Comparison of ENCODE assay signal across 14 cellular contexts in the genomic region with DNA sequence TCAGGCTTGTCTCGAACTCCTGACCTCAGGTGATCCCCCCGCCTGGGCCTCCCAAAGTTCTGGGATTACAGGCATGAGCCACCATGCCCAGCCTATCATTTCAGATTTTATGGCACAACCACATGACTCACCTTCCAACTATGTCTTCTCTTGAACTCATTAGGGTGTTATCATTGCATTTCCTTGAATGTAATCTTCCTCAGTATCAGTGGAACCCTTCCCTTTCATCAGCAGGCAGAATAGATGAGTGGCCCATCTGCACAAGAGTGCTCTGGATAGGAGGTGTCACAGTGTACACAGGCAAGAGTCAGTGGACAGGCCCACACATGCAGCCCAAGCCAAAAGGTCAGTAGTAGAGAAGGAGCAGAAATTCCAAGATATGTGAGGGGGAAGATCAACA. TPM values are rescaled to one million over a fixed set of nuclear protein-coding genes. Genes with fewer than 3 reads are reported as not detected.
DNase-seq lines count a peak whose midpoint lies in the region; ATAC-seq, FAIRE-seq and TF ChIP-seq lines count a peak whose summit lies in the region.
"Had no signal": no experiment of that assay in that cellular context is flagged by ENCODE, and none has a peak within 500 bp of the region (broad histone marks: within the 10 kb centered on the region; RNA-seq: fewer than 3 reads in every experiment).

No MANE protein-coding gene starts in this region.

- H3K9me2 ChIP-seq in PC-3 (replicated peaks; ENCODE audit: low read length), result no peaks in the 10 kb centered on the region

- H3K4me2 ChIP-seq in PC-3 (ENCODE audit: low read length) (no peak overlapping the region), endothelial cell of umbilical vein (ENCODE audit: insufficient read depth, low read length) (no peak overlapping the region)

- TF ChIP-seq POLR2A in endothelial cell of umbilical vein (IDR thresholded peaks at IDR 0.05; ENCODE audit: low read depth, low read length), result no peak

- dilution Hi-C loops in endothelial cell of umbilical vein (cut with MboI; ENCODE audit: extremely low pct_ligation_motif_present, low sequenced_read_pairs), result no loop called here

- peaks cover 5% of the 10 kb centered on the region for H3K36me3 Mint-ChIP-seq in nephron progenitor cell (ENCODE audit: low read depth)
- H3K36me3 Mint-ChIP-seq: brain had no signal

- ATAC-seq in PC-3, result peak; percentile 56
- ATAC-seq in HG02973 (IDR thresholded peaks at IDR 0.05; ENCODE audit: unreplicated experiment), result no peak
- ATAC-seq: GM12878 had no signal

- DNase-seq in EL (peak; percentile 89), PC-3 (peak; percentile 65), endothelial cell of umbilical vein (ENCODE audit: low read depth, low spot score) (no peak), nephron progenitor cell (no peak), caudate nucleus (lab: John Stamatoyannopoulos, UW) (no peak)
- DNase-seq in stimulated activated CD4-positive, alpha-beta T cell treated with anti-CD3 and anti-CD28 coated beads, Interleukin-15, amount 100 ng/mL, for 24 hours, result no peak
- DNase-seq: activated CD4-positive, CD25-positive, alpha-beta regulatory T cell treated with anti-CD3 and anti-CD28 coated beads, Interleukin-2, amount 50 U/mL, for 72 hours; activated T-cell treated with anti-CD3 and anti-CD28 coated beads, Interleukin-2, amount 50 U/mL, for 24 hours; NCI-H1694 had no signal

- H3K9me1 ChIP-seq in endothelial cell of umbilical vein (replicated peaks; ENCODE audit: control insufficient read depth, extremely low read depth, insufficient read depth, low read length), result no peaks in the 10 kb centered on the region

- H3F3A ChIP-seq in PC-3 (ENCODE audit: low read length, unreplicated experiment), result no peaks in the 10 kb centered on the region

- H3K36me3 ChIP-seq in PC-3 (ENCODE audit: low read depth, low read length), result no peaks in the 10 kb centered on the region
- no peaks in the 10 kb centered on the region for H3K36me3 ChIP-seq in endothelial cell of umbilical vein (ENCODE audit: control insufficient read depth in 2 of 2, extremely low read depth in 1 of 2, insufficient read depth in 2 of 2, low read length in 2 of 2)
- H3K36me3 ChIP-seq in mucosa of rectum (ENCODE audit: control insufficient read depth in 2 of 2, insufficient read depth in 2 of 2, low read length in 2 of 2), result no peaks in the 10 kb centered on the region

- H3K4me3 ChIP-seq in PC-3 (ENCODE audit: low read length) (no peak overlapping the region), endothelial cell of umbilical vein (replicated peaks in 1 of 3; ENCODE audit: insufficient read depth in 1 of 3, low read depth in 1 of 3, low read length in 3 of 3) (no peak overlapping the region), mucosa of rectum (ENCODE audit: low read length in 2 of 2) (no peak overlapping the region)
- H3K4me3 ChIP-seq: GM12878, SK-N-MC had no signal

- BruUV-seq in PC-3 (replicated peaks; lab: Mats Ljungman, UMichigan) (no TSS peak), endothelial cell of umbilical vein (replicated peaks; lab: Mats Ljungman, UMichigan) (no TSS peak)

- H3K4me1 ChIP-seq in PC-3 (ENCODE audit: insufficient read depth, low read length) (peaks cover 13% of the 10 kb centered on the region), endothelial cell of umbilical vein (ENCODE audit: control insufficient read depth, extremely low read depth, insufficient read depth, low read length) (peaks cover 3% of the 10 kb centered on the region), mucosa of rectum (ENCODE audit: control insufficient read depth in 2 of 2, insufficient read depth in 2 of 2, low read length in 2 of 2) (peaks cover 0 to 6% of the 10 kb centered on the region in 2 donors)

- intact Hi-C loops in PC-3 (cut with micrococcal nuclease), result no loop called here
- intact Hi-C loops in endothelial cell of umbilical vein (cut with micrococcal nuclease), result loop anchor here (5.0 kb wide), 1 partner anchor 428 kb away; no protein-coding TSS in a partner anchor

- H3K27me3 ChIP-seq in PC-3 (ENCODE audit: low read length) (no peaks in the 10 kb centered on the region), endothelial cell of umbilical vein (ENCODE audit: control insufficient read depth in 2 of 2, insufficient read depth in 2 of 2, low read length in 2 of 2) (no peaks in the 10 kb centered on the region), mucosa of rectum (ENCODE audit: control insufficient read depth in 2 of 2, insufficient read depth in 2 of 2, low read length in 2 of 2) (no peaks in the 10 kb centered on the region)

- FAIRE-seq in endothelial cell of umbilical vein (lab: Jason Lieb, UNC), result no peak
- FAIRE-seq: GM12878 had no signal

- POLR2A ChIA-PET in PC-3 (lab: Charles Lee; ENCODE audit: unreplicated experiment), result no interaction called here
- POLR2A ChIA-PET in endothelial cell of umbilical vein (lab: Charles Lee), result no interaction called here

- TF ChIP-seq CTCF in PC-3 (conservative IDR thresholded peaks at IDR 0.05; ENCODE audit: low read depth, low read length), result no peak
- TF ChIP-seq CTCF in endothelial cell of umbilical vein (IDR thresholded peaks at IDR 0.05; ENCODE audit: extremely low read depth in 1 of 2, insufficient read depth in 1 of 2, low read depth in 1 of 2, low read length in 2 of 2), result no peak
- no peak for TF ChIP-seq CTCF in nephron progenitor cell (IDR thresholded peaks at IDR 0.05)

- H3K9me3 Mint-ChIP-seq in nephron progenitor cell, result peaks cover 30% of the 10 kb centered on the region
- H3K9me3 Mint-ChIP-seq: activated T-cell treated with anti-CD3 and anti-CD28 coated beads, Interleukin-2, amount 50 U/mL, for 24 hours had no signal

- H3K9ac ChIP-seq in PC-3 (ENCODE audit: low read length), result no peak overlapping the region
- no peak overlapping the region for H3K9ac ChIP-seq in endothelial cell of umbilical vein (replicated peaks; ENCODE audit: extremely low read depth, insufficient read depth, low read length)
- H3K9ac ChIP-seq in mucosa of rectum (ENCODE audit: low read depth in 1 of 2, low read length in 2 of 2), result no peak overlapping the region

- H3K27ac Mint-ChIP-seq in nephron progenitor cell, result no peak overlapping the region
- H3K27ac Mint-ChIP-seq: activated T-cell treated with anti-CD3 and anti-CD28 coated beads, Interleukin-2, amount 50 U/mL, for 24 hours had no signal

- H3K27me3 Mint-ChIP-seq in nephron progenitor cell (ENCODE audit: low read depth, poor library complexity), result no peaks in the 10 kb centered on the region
- H3K27me3 Mint-ChIP-seq: activated T-cell treated with anti-CD3 and anti-CD28 coated beads, Interleukin-2, amount 50 U/mL, for 24 hours; brain had no signal

- no peaks in the 10 kb centered on the region for H3K79me2 ChIP-seq in PC-3 (ENCODE audit: low read length)
- no peaks in the 10 kb centered on the region for H3K79me2 ChIP-seq in endothelial cell of umbilical vein (ENCODE audit: control insufficient read depth, insufficient read depth, low read length)

- H3K9me3 ChIP-seq in PC-3 (ENCODE audit: low read length), result no peaks in the 10 kb centered on the region
- no peaks in the 10 kb centered on the region for H3K9me3 ChIP-seq in endothelial cell of umbilical vein (replicated peaks; ENCODE audit: control insufficient read depth, insufficient read depth, low read length)
- no peaks in the 10 kb centered on the region for H3K9me3 ChIP-seq in mucosa of rectum (ENCODE audit: control insufficient read depth in 2 of 2, low read length in 2 of 2)

- H4K20me1 ChIP-seq in PC-3 (ENCODE audit: low read length) (no peaks in the 10 kb centered on the region), endothelial cell of umbilical vein (replicated peaks; ENCODE audit: control insufficient read depth, extremely low read depth, insufficient read depth, low read length) (no peaks in the 10 kb centered on the region)

- no peak overlapping the region for H3K4me3 Mint-ChIP-seq in nephron progenitor cell
- H3K4me3 Mint-ChIP-seq: activated T-cell treated with anti-CD3 and anti-CD28 coated beads, Interleukin-2, amount 50 U/mL, for 24 hours; brain had no signal

- no peak overlapping the region for H2AFZ ChIP-seq in PC-3 (ENCODE audit: low read length)
- H2AFZ ChIP-seq in endothelial cell of umbilical vein (ENCODE audit: low read depth, low read length), result no peak overlapping the region

- H3K27ac ChIP-seq in PC-3 (ENCODE audit: low read length), result no peak overlapping the region
- H3K27ac ChIP-seq in endothelial cell of umbilical vein (ENCODE audit: insufficient read depth, low read depth, low read length), result no peak overlapping the region
- peak overlapping the region; percentile 29 to 41 for H3K27ac ChIP-seq in mucosa of rectum (ENCODE audit: low read depth in 2 of 2, low read length in 2 of 2)
- H3K27ac ChIP-seq in caudate nucleus (ENCODE audit: low read depth, low read length), result no peak overlapping the region
- H3K27ac ChIP-seq: SK-N-MC had no signal

- H3K4me1 Mint-ChIP-seq in nephron progenitor cell, result no peaks in the 10 kb centered on the region
- H3K4me1 Mint-ChIP-seq: brain had no signal

- CTCF ChIA-PET in PC-3 (lab: Charles Lee), result no interaction called here
- CTCF ChIA-PET in endothelial cell of umbilical vein (lab: Charles Lee), result interaction anchor here (1.1 to 3.3 kb wide), 2 partner anchors 12 to 433 kb away, joined by 3 to 20 read pairs; no protein-coding TSS in a partner anchor

TF ChIP-seq in endothelial cell of umbilical vein, 7 proteins besides CTCF, POLR2A, EP300 and RAD21:
- TF ChIP-seq MYC (IDR thresholded peaks at IDR 0.05; ENCODE audit: low read depth, low read length) (no peak), FOS (IDR thresholded peaks at IDR 0.05; ENCODE audit: borderline replicate concordance, insufficient read depth, low read length) (peak; percentile 7)

RNA-seq across cellular contexts. Expression of a gene that starts 29.1 kb away (rescaled TPM):
- 2.2 and 3.1 TPM in 2 replicates for total RNA-seq in PC-3 (2014; rRNA removed)
- 0.22 and 0.35 TPM in 2 replicates for total RNA-seq in endothelial cell of umbilical vein
- polyA plus RNA-seq in endothelial cell of umbilical vein, result 0.55 and 0.72 TPM in 2 replicates
- polyA plus RNA-seq in endothelial cell of umbilical vein (2011; cell fraction: cytosol; rRNA removed), result 0.30 and 0.31 TPM in 2 replicates
- 0.46 and 0.53 TPM in 2 replicates for polyA plus RNA-seq in endothelial cell of umbilical vein (2011; cell fraction: nucleus; rRNA removed)
- 0.42 and 0.92 TPM in 2 replicates for polyA plus RNA-seq in endothelial cell of umbilical vein (2012)
- polyA minus RNA-seq in endothelial cell of umbilical vein, result 0.58 and 0.98 TPM in 2 replicates
- polyA minus RNA-seq in endothelial cell of umbilical vein (2011; cell fraction: cytosol; rRNA and poly(A)+ RNA removed), result 0.72 TPM
- 0.38 TPM in 1 of 2 replicates, not detected in the other for polyA minus RNA-seq in endothelial cell of umbilical vein (2011; cell fraction: nucleus; rRNA and poly(A)+ RNA removed)

Comparison
In these comparisons a context has a peak if more than half of its experiments do, and no peak if none do; other contexts are left out.
1. DNase-seq: peak in EL (single experiment) and PC-3 (single experiment); none in endothelial cell of umbilical vein (single experiment), stimulated activated CD4-positive, alpha-beta T cell treated with anti-CD3 and anti-CD28 coated beads, Interleukin-15, amount 100 ng/mL, for 24 hours (single experiment), nephron progenitor cell (single experiment) and caudate nucleus (0 of 61).
2. H3K27ac ChIP-seq: peak in mucosa of rectum (2 of 2); none in PC-3 (single experiment), endothelial cell of umbilical vein (single experiment) and caudate nucleus (single experiment).